8 cellular contexts compared by ENCODE assay signal in the genomic region with DNA sequence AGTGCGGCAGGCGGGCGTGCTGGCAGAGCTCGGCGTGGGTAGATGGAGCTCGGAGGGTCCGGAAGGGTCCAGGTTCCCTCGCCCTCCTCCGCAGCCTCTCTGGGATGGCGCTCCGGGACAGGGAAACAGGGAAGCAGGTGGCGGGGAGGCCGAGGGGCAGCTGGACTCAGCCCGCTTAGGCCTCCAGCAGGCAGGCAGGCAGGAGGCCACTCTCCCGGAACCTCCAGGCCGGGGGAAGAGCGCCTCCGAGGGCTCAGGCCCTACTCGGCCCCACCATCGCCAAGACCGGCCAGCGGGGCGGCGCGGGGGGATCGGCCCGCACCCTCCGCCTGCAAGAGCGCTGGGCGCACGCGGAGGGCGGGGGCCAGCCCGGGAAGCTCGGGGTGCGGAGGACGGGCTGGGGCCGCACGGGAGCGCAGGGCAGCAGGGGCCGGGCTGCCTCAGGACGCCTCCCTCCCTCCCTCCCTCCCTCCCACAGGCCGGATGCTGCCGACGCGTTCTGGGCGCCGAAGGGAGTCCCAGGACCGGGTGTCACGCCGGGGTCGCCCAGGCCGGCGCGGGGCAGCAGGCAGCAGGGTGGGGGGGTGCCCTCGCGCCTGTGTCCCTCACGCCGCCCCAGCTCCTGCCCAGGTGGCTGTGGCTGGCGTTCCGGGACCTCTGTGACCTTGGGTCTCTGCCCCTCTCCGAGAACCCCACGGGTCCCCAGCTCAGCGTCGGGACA. TPM values are rescaled to one million over a fixed set of nuclear protein-coding genes. Genes with fewer than 3 reads are reported as not detected.
DNase-seq lines count a peak whose midpoint lies in the region; ATAC-seq, FAIRE-seq and TF ChIP-seq lines count a peak whose summit lies in the region.

No MANE protein-coding gene starts in this region.

- peak overlapping the region; percentile 96 for H3K4ac ChIP-seq in mesendoderm (ENCODE audit: low read depth, low read length)

- peak in 2 of 56 donors; percentile 6 to 21 for TF ChIP-seq CTCF in dorsolateral prefrontal cortex (IDR thresholded peaks at IDR 0.05 in 54 of 56, conservative IDR thresholded peaks at IDR 0.05 in 2 of 56; ENCODE audit: low read depth in 1 of 56, partially characterized antibody in 56 of 56)
- TF ChIP-seq CTCF in type B pancreatic cell (conservative IDR thresholded peaks at IDR 0.05) = no peak

- TF ChIP-seq POLR2A in GM12891 (IDR thresholded peaks at IDR 0.05; ENCODE audit: low read depth, low read length) = no peak

- peak overlapping the region; percentile 11 for H3K23ac ChIP-seq in mesendoderm (ENCODE audit: low read length)

- peaks cover 5% of the 10 kb centered on the region for H3K79me1 ChIP-seq in mesendoderm (ENCODE audit: low read length)

- peaks cover 6% of the 10 kb centered on the region for H3K79me2 ChIP-seq in mesendoderm (ENCODE audit: control insufficient read depth, insufficient read depth, low read length)

- H3K27me3 ChIP-seq in dorsolateral prefrontal cortex (no peaks in the 10 kb centered on the region), mesendoderm (ENCODE audit: insufficient read depth, low read length, poor library complexity) (no peaks in the 10 kb centered on the region)

- ATAC-seq in HG02973 (IDR thresholded peaks at IDR 0.05; ENCODE audit: unreplicated experiment) (peak; percentile 8), HG03565 (IDR thresholded peaks at IDR 0.05; ENCODE audit: unreplicated experiment) (no peak)

- WGBS in mesendoderm (ENCODE audit: extremely low coverage, insufficient coverage, low lambda C conversion rate) = no CpG with 5 or more reads among the region's 65 CpGs

- peak overlapping the region; percentile 81 for H3K4me2 ChIP-seq in mesendoderm (ENCODE audit: low read length)

- H2BK5ac ChIP-seq in mesendoderm (ENCODE audit: low read length) = no peak overlapping the region

- peak overlapping the region; percentile 10 for H2BK15ac ChIP-seq in mesendoderm (replicated peaks; ENCODE audit: low read depth)

- no peak overlapping the region for H2AK5ac ChIP-seq in mesendoderm (ENCODE audit: low read length)

- no peaks in the 10 kb centered on the region for H3K9me3 Mint-ChIP-seq in type B pancreatic cell

- H3K27ac ChIP-seq in dorsolateral prefrontal cortex (peak overlapping the region in 58 of 59 donors; percentile 6 to 98 (median 94)), mesendoderm (ENCODE audit: low read depth, low read length) (peak overlapping the region; percentile 25)

- H3K27ac Mint-ChIP-seq in type B pancreatic cell = peak overlapping the region; percentile 82

- no peak overlapping the region for H4K5ac ChIP-seq in mesendoderm (ENCODE audit: low read length)

- H3K36me3 ChIP-seq in mesendoderm (ENCODE audit: control insufficient read depth, insufficient read depth, low read length) = no peaks in the 10 kb centered on the region

- peaks cover 4% of the 10 kb centered on the region for H3K4me1 ChIP-seq in mesendoderm (ENCODE audit: control insufficient read depth, low read depth, low read length)

- peaks cover 22% of the 10 kb centered on the region for H3K4me1 Mint-ChIP-seq in type B pancreatic cell (ENCODE audit: unreplicated experiment)

- H4K8ac ChIP-seq in mesendoderm (ENCODE audit: low read depth, low read length) = no peak overlapping the region

- peak overlapping the region; percentile 90 for H3K4me3 Mint-ChIP-seq in type B pancreatic cell

- H3K18ac ChIP-seq in mesendoderm (ENCODE audit: low read length) = peak overlapping the region; percentile 98

- H3K56ac ChIP-seq in mesendoderm (ENCODE audit: low read length) = peak overlapping the region; percentile 97

- intact Hi-C loops in dorsolateral prefrontal cortex (cut with DNase I) = loop anchor here in 1 of 2 donors (2.0 kb wide), 2 partner anchors 15 to 53 kb away; a partner anchor contains a TSS

- H2BK120ac ChIP-seq in mesendoderm (ENCODE audit: low read depth, low read length) = peak overlapping the region; percentile 23

- H3K27me3 Mint-ChIP-seq in type B pancreatic cell = no peaks in the 10 kb centered on the region

- FAIRE-seq in GM12891 (lab: Jason Lieb, UNC) = no peak

- peak overlapping the region; percentile 62 to 98 (median 90) for H3K4me3 ChIP-seq in dorsolateral prefrontal cortex
- peak overlapping the region; percentile 37 for H3K4me3 ChIP-seq in mesendoderm (ENCODE audit: low read length)

- H3K9ac ChIP-seq in mesendoderm (ENCODE audit: low read length) = peak overlapping the region; percentile 96

- peaks cover 4% of the 10 kb centered on the region for H3K36me3 Mint-ChIP-seq in type B pancreatic cell

- DNase-seq in 8988T (peak; percentile 93), GM12891 (ENCODE audit: insufficient read length, low spot score) (peak; percentile 78), RPMI8226 (peak; percentile 57), dorsolateral prefrontal cortex (peak in 4 of 10 donors; percentile 45 to 63 (median 50)), mesendoderm (no peak), type B pancreatic cell (ENCODE audit: extremely low spot score, unreplicated experiment) (no peak)

TF ChIP-seq in GM12891, 5 proteins besides CTCF, POLR2A, EP300 and RAD21:
- no peak for TF ChIP-seq POLR2AphosphoS5 (IDR thresholded peaks at IDR 0.05; ENCODE audit: low read depth, low read length)
- 0 out of 2 replicates have a peak, but pooled peaks have one; percentile 6 for TF ChIP-seq TAF1 (IDR thresholded peaks at IDR 0.05; ENCODE audit: low read depth, low read length)
- TF ChIP-seq SPI1 (IDR thresholded peaks at IDR 0.05; ENCODE audit: low read depth, low read length) = no peak
- no peak for TF ChIP-seq PAX5 (IDR thresholded peaks at IDR 0.05; ENCODE audit: insufficient read depth, low read length, severe bottlenecking)
- no peak for TF ChIP-seq POU2F2 (IDR thresholded peaks at IDR 0.05; ENCODE audit: low read depth, low read length)

RNA-seq across cellular contexts. Expression of a gene that starts 1.0 kb away (rescaled TPM):
- polyA plus RNA-seq in GM12891 (2012; ENCODE audit: low read depth, missing spikeins) = 27.7 TPM
- 100 to 1,000 TPM in 3 of 120 experiments, 10 to 100 TPM in 117; 46.9 to 108 (median 65.7) TPM for total RNA-seq in dorsolateral prefrontal cortex
- polyA plus RNA-seq in mesendoderm (2013, experiment 1 of 2) = 35.2 TPM
- polyA plus RNA-seq in mesendoderm (2013, experiment 2 of 2) = 37.9 TPM
- total RNA-seq in type B pancreatic cell (ENCODE audit: low replicate concordance) = 169 and 211 TPM in 2 replicates

RNA-seq across cellular contexts. Expression of a gene that starts 11.9 kb away (rescaled TPM):
- not detected for polyA plus RNA-seq in GM12891 (2012; ENCODE audit: low read depth, missing spikeins)
- total RNA-seq in dorsolateral prefrontal cortex = 10 to 100 TPM in 42 of 120 experiments, 1 to 10 TPM in 78; 3.6 to 17.8 (median 8.8) TPM
- polyA plus RNA-seq in mesendoderm (2013, experiment 1 of 2) = 0.45 TPM
- 0.42 TPM for polyA plus RNA-seq in mesendoderm (2013, experiment 2 of 2)
- 4.0 and 6.5 TPM in 2 replicates for total RNA-seq in type B pancreatic cell (ENCODE audit: low replicate concordance)

RNA-seq across cellular contexts. Expression of a gene that starts 15.0 kb away (rescaled TPM):
- polyA plus RNA-seq in GM12891 (2012; ENCODE audit: low read depth, missing spikeins) = 108 TPM
- 100 to 1,000 TPM; 241 to 437 (median 288) TPM for total RNA-seq in dorsolateral prefrontal cortex
- 52.0 TPM for polyA plus RNA-seq in mesendoderm (2013, experiment 1 of 2)
- 62.0 TPM for polyA plus RNA-seq in mesendoderm (2013, experiment 2 of 2)
- 133 and 191 TPM in 2 replicates for total RNA-seq in type B pancreatic cell (ENCODE audit: low replicate concordance)

RNA-seq across cellular contexts. Expression of a gene that starts 52.9 kb away (rescaled TPM):
- polyA plus RNA-seq in GM12891 (2012; ENCODE audit: low read depth, missing spikeins) = 17.9 TPM
- total RNA-seq in dorsolateral prefrontal cortex = 100 to 1,000 TPM in 5 of 120 experiments, 10 to 100 TPM in 115; 44.7 to 119 (median 74.4) TPM
- polyA plus RNA-seq in mesendoderm (2013, experiment 1 of 2) = 9.5 TPM
- polyA plus RNA-seq in mesendoderm (2013, experiment 2 of 2) = 9.3 TPM
- total RNA-seq in type B pancreatic cell (ENCODE audit: low replicate concordance) = 31.1 and 47.6 TPM in 2 replicates

Comparison
In these comparisons a context has a peak if more than half of its experiments do, and no peak if none do; other contexts are left out.
1. DNase-seq: peak in 8988T (single experiment), GM12891 (single experiment) and RPMI8226 (single experiment); none in mesendoderm (single experiment) and type B pancreatic cell (single experiment).